ENCODE assay signal across 15 cellular contexts in genomic region chr7:130958846-130959245, GRCh38.
A peak's percentile ranks its signal among the peaks of the same experiment; 100 is the strongest.
DNase-seq lines count a peak whose midpoint lies in the region; ATAC-seq and TF ChIP-seq lines count a peak whose summit lies in the region.
"Had no signal": no experiment of that assay in that cellular context is flagged by ENCODE, and none has a peak within 500 bp of the region (broad histone marks: within the 10 kb centered on the region; RNA-seq: fewer than 3 reads in every experiment).

No MANE protein-coding gene starts in this region.

- peak overlapping the region; percentile 100 for H3K27ac Mint-ChIP-seq in T-helper 2 cell treated with Interferon-gamma antibody and Interleukin-4, amounts not matched to agents 5 μg/mL and 100 μg/mL, for 36 hours
- H3K27ac Mint-ChIP-seq in T-helper 17 cell (no peak overlapping the region), memory B cell (no peak overlapping the region)
- H3K27ac Mint-ChIP-seq: neural progenitor cell had no signal

- no peaks in the 10 kb centered on the region for H3K27me3 ChIP-seq in upper lobe of right lung
- no peaks in the 10 kb centered on the region for H3K27me3 ChIP-seq in upper lobe of left lung
- H3K27me3 ChIP-seq: neural progenitor cell had no signal

- H3K36me3 ChIP-seq in upper lobe of right lung (peaks cover 41% of the 10 kb centered on the region), upper lobe of left lung (peaks cover 0 to 59% (median 8%) of the 10 kb centered on the region in 4 donors)
- H3K36me3 ChIP-seq: neural progenitor cell had no signal

- peaks cover 64% of the 10 kb centered on the region for H3K4me1 Mint-ChIP-seq in T-helper 2 cell treated with Interferon-gamma antibody and Interleukin-4, amounts not matched to agents 5 μg/mL and 100 μg/mL, for 36 hours (ENCODE audit: low read depth)
- H3K4me1 Mint-ChIP-seq in T-helper 17 cell, result peaks cover 67% of the 10 kb centered on the region
- H3K4me1 Mint-ChIP-seq in memory B cell, result peaks cover 67% of the 10 kb centered on the region
- H3K4me1 Mint-ChIP-seq: neural progenitor cell had no signal

- peak overlapping the region; percentile 98 for H3K4me3 Mint-ChIP-seq in T-helper 2 cell treated with Interferon-gamma antibody and Interleukin-4, amounts not matched to agents 5 μg/mL and 100 μg/mL, for 36 hours
- H3K4me3 Mint-ChIP-seq in T-helper 17 cell, result peak overlapping the region; percentile 97
- peak overlapping the region; percentile 62 for H3K4me3 Mint-ChIP-seq in memory B cell
- H3K4me3 Mint-ChIP-seq: neural progenitor cell had no signal

- TF ChIP-seq CTCF in GM12865 (IDR thresholded peaks at IDR 0.05; ENCODE audit: insufficient read depth, low read depth, low read length, missing control alignments) (no peak), upper lobe of right lung (IDR thresholded peaks at IDR 0.05) (no peak), upper lobe of left lung (IDR thresholded peaks at IDR 0.05) (no peak)

- peaks cover 46% of the 10 kb centered on the region for H3K4me1 ChIP-seq in upper lobe of right lung
- H3K4me1 ChIP-seq in upper lobe of left lung, result peaks cover 43 to 58% (median 54%) of the 10 kb centered on the region in 4 donors
- H3K4me1 ChIP-seq: neural progenitor cell had no signal

- no peak for TF ChIP-seq EP300 in upper lobe of left lung (IDR thresholded peaks at IDR 0.05)

- TF ChIP-seq POLR2A in upper lobe of left lung (IDR thresholded peaks at IDR 0.05), result no peak

- peaks cover 67% of the 10 kb centered on the region for H3K36me3 Mint-ChIP-seq in T-helper 2 cell treated with Interferon-gamma antibody and Interleukin-4, amounts not matched to agents 5 μg/mL and 100 μg/mL, for 36 hours (ENCODE audit: low read depth)
- H3K36me3 Mint-ChIP-seq in T-helper 17 cell (ENCODE audit: low read depth), result peaks cover 17% of the 10 kb centered on the region
- peaks cover 26% of the 10 kb centered on the region for H3K36me3 Mint-ChIP-seq in memory B cell
- H3K36me3 Mint-ChIP-seq: neural progenitor cell had no signal

- H3K27ac ChIP-seq in upper lobe of right lung (no peak overlapping the region), upper lobe of left lung (peak overlapping the region in 2 of 4 donors; percentile 40 to 49)
- H3K27ac ChIP-seq: neural progenitor cell had no signal

- no peaks in the 10 kb centered on the region for H3K9me3 Mint-ChIP-seq in T-helper 2 cell treated with Interferon-gamma antibody and Interleukin-4, amounts not matched to agents 5 μg/mL and 100 μg/mL, for 36 hours
- peaks cover 2% of the 10 kb centered on the region for H3K9me3 Mint-ChIP-seq in memory B cell
- H3K9me3 Mint-ChIP-seq: neural progenitor cell had no signal

- no peak for DNase-seq in T-helper 2 cell treated with Interferon-gamma antibody and Interleukin-4, amounts not matched to agents 5 μg/mL and 100 μg/mL, for 36 hours (ENCODE audit: low spot score)
- DNase-seq in T-helper 2 cell (no peak), GM12865 (ENCODE audit: low read depth) (no peak), T-helper 17 cell (no peak), memory B cell (ENCODE audit: low spot score in 2 of 2) (no peak), upper lobe of right lung (no peak), upper lobe of left lung (no peak)
- DNase-seq: effector CD8-positive, alpha-beta T cell; EL; head of caudate nucleus; Kasumi-1; left cardiac atrium; NCI-H2107 had no signal

- no peaks in the 10 kb centered on the region for H3K9me3 ChIP-seq in T-helper 17 cell (ENCODE audit: control insufficient read depth, low read length, poor library complexity, severe bottlenecking)
- no peaks in the 10 kb centered on the region for H3K9me3 ChIP-seq in upper lobe of right lung
- no peaks in the 10 kb centered on the region for H3K9me3 ChIP-seq in upper lobe of left lung

- intact Hi-C loops in upper lobe of right lung (cut with DNase I), result no loop called here

- H3K4me3 ChIP-seq in GM12865 (ENCODE audit: low read depth, low read length), result peak overlapping the region; percentile 84
- no peak overlapping the region for H3K4me3 ChIP-seq in upper lobe of right lung
- no peak overlapping the region for H3K4me3 ChIP-seq in upper lobe of left lung
- H3K4me3 ChIP-seq: neural progenitor cell had no signal

- 68 to 70% methylated on average over 6 of the region's 6 CpGs for WGBS in upper lobe of left lung, 2 donors

- peaks cover 4% of the 10 kb centered on the region for H3K27me3 Mint-ChIP-seq in T-helper 2 cell treated with Interferon-gamma antibody and Interleukin-4, amounts not matched to agents 5 μg/mL and 100 μg/mL, for 36 hours (ENCODE audit: low read depth)
- no peaks in the 10 kb centered on the region for H3K27me3 Mint-ChIP-seq in T-helper 17 cell
- no peaks in the 10 kb centered on the region for H3K27me3 Mint-ChIP-seq in memory B cell

- no peak for ATAC-seq in T-helper 17 cell
- no peak for ATAC-seq in memory B cell (ENCODE audit: low read depth)
- ATAC-seq in GM18498 (IDR thresholded peaks at IDR 0.05; ENCODE audit: unreplicated experiment), result no peak
- no peak for ATAC-seq in upper lobe of right lung
- ATAC-seq in upper lobe of left lung (ENCODE audit: low FRiP score in 2 of 2), result no peak
- ATAC-seq: left cardiac atrium had no signal
